ENCODE assay signal across 23 cellular contexts in genomic region chr4:111074523-111075114, GRCh38.
"Had no signal": no experiment of that assay in that cellular context is flagged by ENCODE, and none has a peak within 500 bp of the region (broad histone marks: within the 10 kb centered on the region; RNA-seq: fewer than 3 reads in every experiment).

No MANE protein-coding gene starts in this region.

- H3K9ac ChIP-seq: parathyroid adenoma had no signal

- H3K36me3 ChIP-seq: spleen, stomach, thoracic aorta, transverse colon, uterus had no signal

- H3K4me3 ChIP-seq: hepatocyte, psoas muscle, spleen, stomach, thoracic aorta, transverse colon, uterus had no signal

- DNase-seq: cerebellar nuclear complex; dermis blood vessel endothelial cell; effector CD4-positive, alpha-beta T cell; foreskin melanocyte; head of caudate nucleus; mammary epithelial cell; psoas muscle; retina; spleen; stimulated activated CD4-positive, alpha-beta T cell treated with anti-CD3 and anti-CD28 coated beads, Interleukin-15, amount 100 ng/mL, for 24 hours; stimulated activated CD4-positive, alpha-beta T cell treated with anti-CD3 and anti-CD28 coated beads, Interleukin-1b, Interleukin-23, amount 100 ng/mL, for 48 hours; stimulated activated naive CD4-positive, alpha-beta T cell; stomach; substantia nigra; transverse colon; uterus had no signal

- H3K79me2 ChIP-seq: hepatocyte, parathyroid adenoma had no signal

- ATAC-seq: left lobe of liver; natural killer cell treated with Interleukin-12 subunit alpha and Interleukin-12 subunit beta and Interleukin-15 and Interleukin-18, amount 100 ng/mL, for 72 hours; psoas muscle; sciatic nerve had no signal

- H3K9me3 ChIP-seq: thoracic aorta, transverse colon had no signal

- H2AFZ ChIP-seq: hepatocyte, parathyroid adenoma had no signal

- H3K27ac ChIP-seq: hepatocyte, parathyroid adenoma, psoas muscle, spleen, stomach, thoracic aorta, transverse colon, uterus had no signal

- H3K27me3 ChIP-seq: hepatocyte, spleen, stomach, transverse colon, uterus had no signal

- FAIRE-seq: colon had no signal

- H3K4me2 ChIP-seq: hepatocyte had no signal

- H3K4me1 ChIP-seq: parathyroid adenoma, psoas muscle, spleen, stomach, transverse colon, uterus had no signal
